8 cellular contexts compared by ENCODE assay signal in genomic region chr12:6539276-6540134, GRCh38. TPM values are rescaled to one million over a fixed set of nuclear protein-coding genes. Genes with fewer than 3 reads are reported as not detected.
A peak's percentile ranks its signal among the peaks of the same experiment; 100 is the strongest.
DNase-seq lines count a peak whose midpoint lies in the region; ATAC-seq and TF ChIP-seq lines count a peak whose summit lies in the region.

No MANE protein-coding gene starts in this region.

- H3K4me1 Mint-ChIP-seq in CD4-positive, alpha-beta T cell (ENCODE audit: low read depth): peaks cover 64% of the 10 kb centered on the region
- peaks cover 32% of the 10 kb centered on the region for H3K4me1 Mint-ChIP-seq in MCF 10A (ENCODE audit: insufficient read depth, unreplicated experiment)

- peak; percentile 38; the same call in 1 of the 2 replicates for TF ChIP-seq EP300 in Ishikawa (IDR thresholded peaks at IDR 0.05; ENCODE audit: borderline replicate concordance)

- TF ChIP-seq RAD21 in Ishikawa (IDR thresholded peaks at IDR 0.05; ENCODE audit: low read depth): no peak

- peak overlapping the region; percentile 90 for H3K27ac Mint-ChIP-seq in CD4-positive, alpha-beta T cell
- peak overlapping the region; percentile 21 for H3K27ac Mint-ChIP-seq in MCF 10A (ENCODE audit: low read depth, unreplicated experiment)

- no peak for ATAC-seq in CD4-positive, alpha-beta T cell (ENCODE audit: poor library complexity)
- ATAC-seq in HG03280 (IDR thresholded peaks at IDR 0.05; ENCODE audit: unreplicated experiment): no peak
- ATAC-seq in GM19452 (IDR thresholded peaks at IDR 0.05; ENCODE audit: unreplicated experiment): no peak

- H3K27me3 Mint-ChIP-seq in CD4-positive, alpha-beta T cell: no peaks in the 10 kb centered on the region
- H3K27me3 Mint-ChIP-seq in MCF 10A (ENCODE audit: insufficient read depth, unreplicated experiment): no peaks in the 10 kb centered on the region

- CTCF ChIA-PET in CD4-positive, alpha-beta T cell (lab: Charles Lee): interaction anchor here (0.9 to 4.5 kb wide), 5 partner anchors 44 to 116 kb away, joined by 3 to 39 read pairs (median 22); partner anchors contain the start of gene VAMP1
- CTCF ChIA-PET in MCF 10A (lab: Yijun Ruan, JAX): interaction anchor here (0.6 to 8.2 kb wide), 36 partner anchors 8 to 1413 kb away, joined by 3 to 99 read pairs (median 4); partner anchors contain the start of gene VAMP1

- peaks cover 71% of the 10 kb centered on the region for H3K36me3 Mint-ChIP-seq in CD4-positive, alpha-beta T cell (ENCODE audit: low read depth)
- H3K36me3 Mint-ChIP-seq in MCF 10A (ENCODE audit: insufficient read depth, unreplicated experiment): peaks cover 55% of the 10 kb centered on the region

- peak overlapping the region; percentile 84 for H3K4me3 Mint-ChIP-seq in CD4-positive, alpha-beta T cell
- H3K4me3 Mint-ChIP-seq in MCF 10A (ENCODE audit: unreplicated experiment): peak overlapping the region; percentile 63

- DNase-seq in CD4-positive, alpha-beta T cell: no peak
- DNase-seq in MCF 10A (ENCODE audit: unreplicated experiment) (peak; percentile 41), myocyte (ENCODE audit: low read depth) (peak; percentile 40), AML-193 (lab: John Stamatoyannopoulos, UW) (no peak), HK-2 (ENCODE audit: unreplicated experiment) (no peak)

- BruUV-seq in MCF 10A (replicated peaks; lab: Mats Ljungman, UMichigan): no TSS peak

- POLR2A ChIA-PET in CD4-positive, alpha-beta T cell (lab: Charles Lee): interaction anchor here (0.6 to 6.5 kb wide), 8 partner anchors 14 to 310 kb away, joined by 3 to 42 read pairs (median 8); partner anchors contain the start of genes TAPBPL and VAMP1
- POLR2A ChIA-PET in MCF 10A (lab: Yijun Ruan, JAX): interaction anchor here (0.8 to 7.0 kb wide), 20 partner anchors 13 to 203 kb away, joined by 3 to 74 read pairs (median 6); partner anchors contain the start of genes COPS7A, IFFO1, MRPL51 and NOP2

- H3K27ac ChIP-seq in CD4-positive, alpha-beta T cell (ENCODE audit: low read depth, low read length): no peak overlapping the region

- intact Hi-C loops in CD4-positive, alpha-beta T cell (cut with DNase I, micrococcal nuclease): loop anchor here in 1 of 2 experiments (2.0 to 5.0 kb wide), 2 partner anchors 205 to 217 kb away; no protein-coding TSS in a partner anchor
- intact Hi-C loops in MCF 10A (cut with micrococcal nuclease): loop anchor here (5.0 kb wide), 1 partner anchor 202 kb away; no protein-coding TSS in a partner anchor

- no peak for TF ChIP-seq CTCF in CD4-positive, alpha-beta T cell (IDR thresholded peaks at IDR 0.05)
- TF ChIP-seq CTCF in MCF 10A (IDR thresholded peaks at IDR 0.05; ENCODE audit: unreplicated experiment): no peak

- no peaks in the 10 kb centered on the region for H3K9me3 Mint-ChIP-seq in CD4-positive, alpha-beta T cell
- no peaks in the 10 kb centered on the region for H3K9me3 Mint-ChIP-seq in MCF 10A (ENCODE audit: unreplicated experiment)

- no peaks in the 10 kb centered on the region for H3K27me3 ChIP-seq in CD4-positive, alpha-beta T cell (ENCODE audit: control insufficient read depth, insufficient read depth, low read length)

- H3K9me3 ChIP-seq in CD4-positive, alpha-beta T cell (ENCODE audit: control insufficient read depth, low read length): no peaks in the 10 kb centered on the region

TF ChIP-seq in Ishikawa, 13 proteins besides CTCF, POLR2A, EP300 and RAD21:
- 0 out of 2 replicates have a peak, but pooled peaks have one; percentile 49 for TF ChIP-seq YY1 (IDR thresholded peaks at IDR 0.05; ENCODE audit: low read depth)
- 0 out of 2 replicates have a peak, but pooled peaks have one; percentile 20 for TF ChIP-seq REST (IDR thresholded peaks at IDR 0.05; ENCODE audit: low read depth)
- TF ChIP-seq FOXM1 (IDR thresholded peaks at IDR 0.05; ENCODE audit: borderline replicate concordance, low read depth): no peak
- peak; percentile 46 for TF ChIP-seq TEAD4 (IDR thresholded peaks at IDR 0.05)
- TF ChIP-seq USF1 (IDR thresholded peaks at IDR 0.05): peak; percentile 12; the same call in 1 of the 2 replicates
- TF ChIP-seq EGR1 (IDR thresholded peaks at IDR 0.05): no peak
- TF ChIP-seq TCF12 (IDR thresholded peaks at IDR 0.05; ENCODE audit: low read depth): peak; percentile 54; the same call in 1 of the 2 replicates
- no peak; the same call in 1 of the 2 replicates for TF ChIP-seq TAF1 (IDR thresholded peaks at IDR 0.05; ENCODE audit: low read depth)
- peak; percentile 84 for TF ChIP-seq MAX (IDR thresholded peaks at IDR 0.05)
- TF ChIP-seq ZBTB7A (IDR thresholded peaks at IDR 0.05; ENCODE audit: low read depth): no peak
- TF ChIP-seq NFIC (IDR thresholded peaks at IDR 0.05): peak; percentile 26; the same call in 1 of the 2 replicates

RNA-seq across cellular contexts. Expression of gene GAPDH, which starts 5.2 kb away (rescaled TPM):
- 100 to 1,000 TPM; 498 to 508 TPM for total RNA-seq in CD4-positive, alpha-beta T cell
- total RNA-seq in MCF 10A (2022) (2,995 and 4,097 TPM in 2 replicates), myocyte (5,449 and 7,261 TPM in 2 replicates)
- polyA plus RNA-seq in myocyte (2012): 8,217 TPM

RNA-seq across cellular contexts. Expression of gene IFFO1, which starts 16.3 kb away (rescaled TPM):
- total RNA-seq in CD4-positive, alpha-beta T cell: 10 to 100 TPM; 21.6 to 21.9 TPM
- 0.49 and 1.1 TPM in 2 replicates for total RNA-seq in MCF 10A (2022)
- 221 and 252 TPM in 2 replicates for total RNA-seq in myocyte
- 84.5 TPM for polyA plus RNA-seq in myocyte (2012)

RNA-seq across cellular contexts. Expression of gene NOP2, which starts 28.6 kb away (rescaled TPM):
- 10 to 100 TPM; 75.3 to 76.8 TPM for total RNA-seq in CD4-positive, alpha-beta T cell
- total RNA-seq in MCF 10A (2022): 97.1 and 108 TPM in 2 replicates
- total RNA-seq in myocyte: 53.3 and 81.3 TPM in 2 replicates
- 33.9 TPM for polyA plus RNA-seq in myocyte (2012)

RNA-seq across cellular contexts. Expression of gene NCAPD2, which starts 45.6 kb away (rescaled TPM):
- total RNA-seq in CD4-positive, alpha-beta T cell: 10 to 100 TPM; 13.7 to 14.9 TPM
- total RNA-seq in MCF 10A (2022): 31.9 and 52.0 TPM in 2 replicates
- total RNA-seq in myocyte: 15.5 and 40.4 TPM in 2 replicates
- polyA plus RNA-seq in myocyte (2012): 17.4 TPM

RNA-seq across cellular contexts. Expression of gene MRPL51, which starts 46.4 kb away (rescaled TPM):
- total RNA-seq in CD4-positive, alpha-beta T cell: 10 to 100 TPM; 15.1 to 16.7 TPM
- total RNA-seq in MCF 10A (2022): 230 and 314 TPM in 2 replicates
- 66.5 and 92.2 TPM in 2 replicates for total RNA-seq in myocyte
- polyA plus RNA-seq in myocyte (2012): 178 TPM

Comparison
In these comparisons a context has a peak if more than half of its experiments do, and no peak if none do; other contexts are left out.
1. DNase-seq: peak in MCF 10A (single experiment) and myocyte (single experiment); none in CD4-positive, alpha-beta T cell (0 of 10), AML-193 (0 of 2) and HK-2 (single experiment).
2. RNA of gene IFFO1, which starts 16.3 kb away (total RNA-seq): 221 to 252 TPM in myocyte and 21.6 to 21.9 TPM in CD4-positive, alpha-beta T cell; 0.49 to 1.1 TPM in MCF 10A; every median in the first group is over 10 times any median in the second.